8 cellular contexts compared by ENCODE assay signal in the genomic region with DNA sequence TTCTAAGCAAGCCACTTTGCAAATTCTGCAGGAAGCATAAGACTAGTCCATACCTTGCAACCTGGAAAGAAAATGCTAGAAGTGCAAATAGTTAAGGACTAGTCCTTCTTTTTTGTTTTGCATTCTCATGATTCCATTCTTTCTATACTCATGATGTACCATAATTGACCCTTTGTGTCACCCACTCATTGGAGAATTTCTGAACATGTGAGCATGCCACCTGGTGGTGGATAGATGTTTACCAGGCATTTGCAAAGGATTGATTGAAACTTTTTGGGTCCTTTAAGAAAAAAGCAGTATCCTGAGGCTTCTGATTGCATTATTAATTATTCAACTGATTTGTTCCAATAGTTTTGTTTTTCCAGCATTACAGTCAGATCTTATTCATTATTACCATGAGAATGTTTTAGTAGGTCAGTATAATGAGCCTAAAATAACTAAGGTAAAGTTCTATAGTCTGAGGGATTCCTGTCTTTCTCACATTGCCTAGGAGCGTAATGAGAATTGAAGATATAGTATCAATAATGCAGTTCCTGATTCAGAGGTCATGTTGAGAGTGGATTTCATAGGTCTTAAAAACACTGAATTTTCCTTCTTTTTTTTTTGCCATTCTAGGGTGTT. TPM values are rescaled to one million over a fixed set of nuclear protein-coding genes. Genes with fewer than 3 reads are reported as not detected.
DNase-seq lines count a peak whose midpoint lies in the region; ATAC-seq and TF ChIP-seq lines count a peak whose summit lies in the region.

No MANE protein-coding gene starts in this region.

- no peak overlapping the region for H3K27ac ChIP-seq in sigmoid colon

- no peaks in the 10 kb centered on the region for H3K9me3 Mint-ChIP-seq in activated CD8-positive, alpha-beta memory T cell treated with anti-CD3 and anti-CD28 coated beads, Interleukin-2, amount 10 ng/mL, durations not matched to agents 7 days and 5 days (ENCODE audit: low read depth)
- H3K9me3 Mint-ChIP-seq in WTC11, result 0 out of 2 replicates have a peak, but pooled peaks cover 7% of the 10 kb centered on the region

- TF ChIP-seq EP300 in sigmoid colon (IDR thresholded peaks at IDR 0.05), result no peak

- no peaks in the 10 kb centered on the region for H3K27me3 ChIP-seq in sigmoid colon

- peak; percentile 53 for ATAC-seq in activated CD8-positive, alpha-beta memory T cell treated with anti-CD3 and anti-CD28 coated beads, Interleukin-2, amount 10 ng/mL, durations not matched to agents 7 days and 5 days
- ATAC-seq in GM19468 (IDR thresholded peaks at IDR 0.05; ENCODE audit: extremely low read depth, unreplicated experiment) (peak; percentile 72), WTC11 (no peak; the same call in 1 of the 2 replicates)

- no peak overlapping the region for H3K27ac Mint-ChIP-seq in activated CD8-positive, alpha-beta memory T cell treated with anti-CD3 and anti-CD28 coated beads, Interleukin-2, amount 10 ng/mL, durations not matched to agents 7 days and 5 days
- H3K27ac Mint-ChIP-seq in WTC11, result no peak overlapping the region

- no peak for TF ChIP-seq POLR2A in sigmoid colon (IDR thresholded peaks at IDR 0.05)

- CTCF ChIA-PET in activated CD8-positive, alpha-beta memory T cell treated with anti-CD3 and anti-CD28 coated beads, Interleukin-2, amount 10 ng/mL, durations not matched to agents 7 days and 5 days (lab: Charles Lee), result interaction anchor here (1.2 kb wide), 1 partner anchor 20 kb away, joined by 3 read pairs; the partner anchor contains the start of gene DIPK2A
- CTCF ChIA-PET in WTC11 (lab: Charles Lee), result no interaction called here

- H3K4me1 ChIP-seq in sigmoid colon, result no peaks in the 10 kb centered on the region

- peak; percentile 47 for DNase-seq in activated CD8-positive, alpha-beta memory T cell treated with anti-CD3 and anti-CD28 coated beads, Interleukin-2, amount 10 ng/mL, durations not matched to agents 7 days and 5 days
- DNase-seq in activated CD8-positive, alpha-beta memory T cell treated with anti-CD3 and anti-CD28 coated beads for 24 hours, result no peak
- DNase-seq in HS-5 (ENCODE audit: low read depth) (peak; percentile 19), WTC11 (ENCODE audit: low spot score) (peak; percentile 29), fibroblast of the aortic adventitia (ENCODE audit: low read depth) (peak; percentile 67), sigmoid colon (no peak), posterior vena cava (ENCODE audit: low spot score) (no peak)

- intact Hi-C loops in sigmoid colon (cut with DNase I) (loop anchor here (5.0 kb wide), 1 partner anchor 174 kb away; no protein-coding TSS in a partner anchor), posterior vena cava (cut with DNase I) (loop anchor here in 1 of 2 donors (10.0 kb wide), 1 partner anchor 177 kb away; no protein-coding TSS in a partner anchor)

- no peak overlapping the region for H3K4me3 Mint-ChIP-seq in activated CD8-positive, alpha-beta memory T cell treated with anti-CD3 and anti-CD28 coated beads, Interleukin-2, amount 10 ng/mL, durations not matched to agents 7 days and 5 days
- no peak overlapping the region for H3K4me3 Mint-ChIP-seq in WTC11

- peaks cover 2% of the 10 kb centered on the region for H3K4me1 Mint-ChIP-seq in activated CD8-positive, alpha-beta memory T cell treated with anti-CD3 and anti-CD28 coated beads, Interleukin-2, amount 10 ng/mL, durations not matched to agents 7 days and 5 days
- H3K4me1 Mint-ChIP-seq in WTC11, result no peaks in the 10 kb centered on the region

- H3K4me3 ChIP-seq in fibroblast of the aortic adventitia (ENCODE audit: low read depth, low read length) (no peak overlapping the region), sigmoid colon (no peak overlapping the region)

- peak; percentile 43; the same call in 1 of the 2 replicates for TF ChIP-seq CTCF in WTC11 (IDR thresholded peaks at IDR 0.05)
- TF ChIP-seq CTCF in fibroblast of the aortic adventitia (IDR thresholded peaks at IDR 0.05; ENCODE audit: insufficient read depth, low read length), result peak; percentile 78
- TF ChIP-seq CTCF in sigmoid colon (IDR thresholded peaks at IDR 0.05), result peak; percentile 19 to 59 (median 53)

- no peaks in the 10 kb centered on the region for H3K9me3 ChIP-seq in sigmoid colon

- H3K36me3 Mint-ChIP-seq in activated CD8-positive, alpha-beta memory T cell treated with anti-CD3 and anti-CD28 coated beads, Interleukin-2, amount 10 ng/mL, durations not matched to agents 7 days and 5 days, result no peaks in the 10 kb centered on the region
- no peaks in the 10 kb centered on the region for H3K36me3 Mint-ChIP-seq in WTC11

- H3K27me3 Mint-ChIP-seq in activated CD8-positive, alpha-beta memory T cell treated with anti-CD3 and anti-CD28 coated beads, Interleukin-2, amount 10 ng/mL, durations not matched to agents 7 days and 5 days, result peaks cover 37% of the 10 kb centered on the region
- no peaks in the 10 kb centered on the region for H3K27me3 Mint-ChIP-seq in WTC11 (ENCODE audit: low read depth)

- no peaks in the 10 kb centered on the region for H3K36me3 ChIP-seq in sigmoid colon

- POLR2A ChIA-PET in WTC11 (lab: Charles Lee), result no interaction called here

- 95 to 100% methylated on average over 1 of the region's 1 CpG for WGBS in sigmoid colon, 2 donors

TF ChIP-seq in WTC11, 78 proteins besides CTCF, POLR2A, EP300 and RAD21 (continues in another document):
- TF ChIP-seq SMAD4 (CRISPR knock-in tag; IDR thresholded peaks at IDR 0.05) (no peak), CBFB (CRISPR knock-in tag; IDR thresholded peaks at IDR 0.05; ENCODE audit: low read depth) (no peak), ZNF396 (CRISPR knock-in tag; IDR thresholded peaks at IDR 0.05; ENCODE audit: borderline replicate concordance) (no peak), MXD4 (CRISPR knock-in tag; IDR thresholded peaks at IDR 0.05; ENCODE audit: borderline replicate concordance) (no peak), ZNF532 (CRISPR knock-in tag; IDR thresholded peaks at IDR 0.05; ENCODE audit: borderline replicate concordance) (no peak), STAT6 (CRISPR knock-in tag; conservative IDR thresholded peaks at IDR 0.05; ENCODE audit: low read depth) (no peak)
- TF ChIP-seq, protein P1, sequence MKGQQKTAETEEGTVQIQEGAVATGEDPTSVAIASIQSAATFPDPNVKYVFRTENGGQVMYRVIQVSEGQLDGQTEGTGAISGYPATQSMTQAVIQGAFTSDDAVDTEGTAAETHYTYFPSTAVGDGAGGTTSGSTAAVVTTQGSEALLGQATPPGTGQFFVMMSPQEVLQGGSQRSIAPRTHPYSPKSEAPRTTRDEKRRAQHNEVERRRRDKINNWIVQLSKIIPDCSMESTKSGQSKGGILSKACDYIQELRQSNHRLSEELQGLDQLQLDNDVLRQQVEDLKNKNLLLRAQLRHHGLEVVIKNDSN (CRISPR knock-in tag; IDR thresholded peaks at IDR 0.05), result no peak

RNA-seq across cellular contexts. Expression of gene DIPK2A, which starts 20.2 kb away (rescaled TPM):
- 10 to 100 TPM; 21.7 to 22.3 TPM for total RNA-seq in activated CD8-positive, alpha-beta memory T cell treated with anti-CD3 and anti-CD28 coated beads, Interleukin-2, amount 10 ng/mL, durations not matched to agents 7 days and 5 days
- total RNA-seq in WTC11 (2021), result 28.0 to 35.1 TPM (median 28.9 TPM) in 3 replicates
- total RNA-seq in fibroblast of the aortic adventitia (ENCODE audit: low replicate concordance), result 51.0 and 162 TPM in 2 replicates
- 10 to 100 TPM; 22.0 to 56.0 (median 47.6) TPM for total RNA-seq in sigmoid colon
- polyA plus RNA-seq in sigmoid colon, result 1 to 10 TPM; 1.8 to 6.6 (median 3.5) TPM
- 10 to 100 TPM; 20.3 to 20.8 TPM for total RNA-seq in posterior vena cava

Comparison
In these comparisons a context has a peak if more than half of its experiments do, and no peak if none do; other contexts are left out.
1. DNase-seq: peak in activated CD8-positive, alpha-beta memory T cell treated with anti-CD3 and anti-CD28 coated beads, Interleukin-2, amount 10 ng/mL, durations not matched to agents 7 days and 5 days (single experiment), HS-5 (single experiment), WTC11 (single experiment) and fibroblast of the aortic adventitia (single experiment); none in activated CD8-positive, alpha-beta memory T cell treated with anti-CD3 and anti-CD28 coated beads for 24 hours (single experiment), sigmoid colon (single experiment) and posterior vena cava (single experiment).
2. Peak in every context shown above with its lines, with median percentiles within 50 percentile points of each other: CTCF ChIP-seq.